ENCODE assay signal across 17 cellular contexts in genomic region chr2:198873771-198874501, GRCh38.
A peak's percentile ranks its signal among the peaks of the same experiment; 100 is the strongest.
DNase-seq lines count a peak whose midpoint lies in the region; ATAC-seq and TF ChIP-seq lines count a peak whose summit lies in the region.
"Had no signal": no experiment of that assay in that cellular context is flagged by ENCODE, and none has a peak within 500 bp of the region (broad histone marks: within the 10 kb centered on the region; RNA-seq: fewer than 3 reads in every experiment).

No MANE protein-coding gene starts in this region.

- no peaks in the 10 kb centered on the region for H3K9me3 ChIP-seq in ascending aorta
- H3K9me3 ChIP-seq in BE2C = no peaks in the 10 kb centered on the region

- no peaks in the 10 kb centered on the region for H3K9me3 Mint-ChIP-seq in activated T-helper 17 cell treated with anti-CD3 and anti-CD28 coated beads, Interleukin-2, amount 50 U/mL, for 72 hours
- peaks cover 4% of the 10 kb centered on the region for H3K9me3 Mint-ChIP-seq in activated naive CD4-positive, alpha-beta T cell treated with anti-CD3 and anti-CD28 coated beads, Interleukin-2, amount 10 ng/mL, durations not matched to agents 7 days and 5 days
- H3K9me3 Mint-ChIP-seq: activated T-helper 2 cell treated with anti-CD3 and anti-CD28 coated beads, Interferon-gamma antibody, Interleukin-2, Interleukin-4, amounts not matched to agents 10 μg/mL and 5 μg/mL and 100 μg/mL, durations not matched to agents 14 hours and 24 hours and 36 hours had no signal

- H3K4me3 Mint-ChIP-seq in activated T-helper 17 cell treated with anti-CD3 and anti-CD28 coated beads, Interleukin-2, amount 50 U/mL, for 72 hours = no peak overlapping the region
- no peak overlapping the region for H3K4me3 Mint-ChIP-seq in activated naive CD4-positive, alpha-beta T cell treated with anti-CD3 and anti-CD28 coated beads, Interleukin-2, amount 10 ng/mL, durations not matched to agents 7 days and 5 days
- H3K4me3 Mint-ChIP-seq: brain had no signal

- DNase-seq in ELR (ENCODE audit: low read depth) (peak; percentile 71), ascending aorta (ENCODE audit: low spot score in 2 of 2) (no peak), myocyte (ENCODE audit: low read depth) (peak; percentile 26), BE2C (no peak), AG08396 (ENCODE audit: low spot score) (no peak)
- DNase-seq in activated naive CD4-positive, alpha-beta T cell treated with anti-CD3 and anti-CD28 coated beads, Interleukin-2, amount 10 ng/mL, durations not matched to agents 7 days and 5 days = no peak
- DNase-seq: activated CD4-positive, alpha-beta T cell treated with anti-CD3 and anti-CD28 coated beads, Interleukin-2, amount 50 U/mL, for 4 hours; head of caudate nucleus; left cardiac atrium; NCI-H1092 treated with DMSO at 0.1 percent for 48 hours; NCI-H524 treated with DMSO at 0.1 percent for 48 hours; stimulated activated CD4-positive, alpha-beta T cell treated with anti-CD3 and anti-CD28 coated beads, Interleukin-2, amount 100 ng/mL, for 48 hours had no signal

- H3K4me1 Mint-ChIP-seq in activated T-helper 17 cell treated with anti-CD3 and anti-CD28 coated beads, Interleukin-2, amount 50 U/mL, for 72 hours = no peaks in the 10 kb centered on the region
- no peaks in the 10 kb centered on the region for H3K4me1 Mint-ChIP-seq in activated naive CD4-positive, alpha-beta T cell treated with anti-CD3 and anti-CD28 coated beads, Interleukin-2, amount 10 ng/mL, durations not matched to agents 7 days and 5 days
- H3K4me1 Mint-ChIP-seq: brain had no signal

- H3K36me3 ChIP-seq in ascending aorta = no peaks in the 10 kb centered on the region
- H3K36me3 ChIP-seq in BE2C = no peaks in the 10 kb centered on the region

- no peak overlapping the region for H3K27ac Mint-ChIP-seq in activated T-helper 17 cell treated with anti-CD3 and anti-CD28 coated beads, Interleukin-2, amount 50 U/mL, for 72 hours
- no peak overlapping the region for H3K27ac Mint-ChIP-seq in activated naive CD4-positive, alpha-beta T cell treated with anti-CD3 and anti-CD28 coated beads, Interleukin-2, amount 10 ng/mL, durations not matched to agents 7 days and 5 days
- H3K27ac Mint-ChIP-seq: activated T-helper 2 cell treated with anti-CD3 and anti-CD28 coated beads, Interferon-gamma antibody, Interleukin-2, Interleukin-4, amounts not matched to agents 10 μg/mL and 5 μg/mL and 100 μg/mL, durations not matched to agents 14 hours and 24 hours and 36 hours; brain had no signal

- peak overlapping the region; percentile 87 to 90 for H3K27ac ChIP-seq in ascending aorta
- H3K27ac ChIP-seq: C4-2B had no signal

- no peaks in the 10 kb centered on the region for H3K36me3 Mint-ChIP-seq in activated T-helper 17 cell treated with anti-CD3 and anti-CD28 coated beads, Interleukin-2, amount 50 U/mL, for 72 hours (ENCODE audit: low read depth)
- H3K36me3 Mint-ChIP-seq in activated naive CD4-positive, alpha-beta T cell treated with anti-CD3 and anti-CD28 coated beads, Interleukin-2, amount 10 ng/mL, durations not matched to agents 7 days and 5 days = no peaks in the 10 kb centered on the region
- H3K36me3 Mint-ChIP-seq: brain had no signal

- CTCF ChIA-PET in activated naive CD4-positive, alpha-beta T cell treated with anti-CD3 and anti-CD28 coated beads, Interleukin-2, amount 10 ng/mL, durations not matched to agents 7 days and 5 days (lab: Charles Lee) = no interaction called here

- intact Hi-C loops in ascending aorta (cut with DNase I) = loop anchor here (5.0 to 10.0 kb wide), 2 partner anchors 431 to 1357 kb away; partner anchors contain the start of gene MOB4

- H3K4me1 ChIP-seq in ascending aorta (peaks cover 0 to 15% of the 10 kb centered on the region in 2 donors), BE2C (no peaks in the 10 kb centered on the region)

- no peak overlapping the region for H3K4me3 ChIP-seq in ascending aorta
- no peak overlapping the region for H3K4me3 ChIP-seq in BE2C (ENCODE audit: low read depth, low read length)

- peak; percentile 25 for ATAC-seq in HG02852 (IDR thresholded peaks at IDR 0.05; ENCODE audit: unreplicated experiment)
- ATAC-seq in activated T-helper 17 cell treated with anti-CD3 and anti-CD28 coated beads, Interleukin-2, amount 50 U/mL, for 72 hours (replicated peaks) = no peak
- ATAC-seq: left cardiac atrium had no signal

- H3K27me3 ChIP-seq in ascending aorta (no peaks in the 10 kb centered on the region), BE2C (no peaks in the 10 kb centered on the region)

- H3K27me3 Mint-ChIP-seq in activated T-helper 17 cell treated with anti-CD3 and anti-CD28 coated beads, Interleukin-2, amount 50 U/mL, for 72 hours = peaks cover 3% of the 10 kb centered on the region
- no peaks in the 10 kb centered on the region for H3K27me3 Mint-ChIP-seq in activated naive CD4-positive, alpha-beta T cell treated with anti-CD3 and anti-CD28 coated beads, Interleukin-2, amount 10 ng/mL, durations not matched to agents 7 days and 5 days

- TF ChIP-seq CTCF in ascending aorta (IDR thresholded peaks at IDR 0.05) = no peak
- TF ChIP-seq CTCF in BE2C (IDR thresholded peaks at IDR 0.05; ENCODE audit: low read depth, low read length) = no peak

Comparison
In these comparisons a context has a peak if more than half of its experiments do, and no peak if none do; other contexts are left out.
1. DNase-seq: peak in ELR (single experiment) and myocyte (single experiment); none in ascending aorta (0 of 2), BE2C (single experiment), AG08396 (single experiment) and activated naive CD4-positive, alpha-beta T cell treated with anti-CD3 and anti-CD28 coated beads, Interleukin-2, amount 10 ng/mL, durations not matched to agents 7 days and 5 days (single experiment).